Comparison of ENCODE assay signal across 35 cellular contexts in the genomic region with DNA sequence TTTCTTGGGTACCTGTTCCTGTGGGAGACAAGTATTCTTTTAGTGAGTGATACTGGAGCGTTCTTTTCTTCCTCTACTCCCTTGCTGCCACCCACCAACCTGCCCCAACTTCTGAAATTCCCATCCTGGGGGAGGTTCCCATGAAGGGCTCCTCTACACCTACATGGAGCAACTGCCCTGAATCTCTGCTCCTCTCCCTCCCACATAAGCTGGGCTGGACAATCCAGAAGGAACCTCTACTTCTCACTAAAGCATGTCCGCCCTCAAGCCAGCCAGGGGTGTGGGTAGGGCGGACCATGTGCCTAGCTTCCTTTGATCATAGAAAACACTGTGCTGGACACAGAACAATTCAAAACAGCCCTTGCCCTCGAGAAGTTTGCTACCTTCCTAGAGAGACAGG. TPM values are rescaled to one million over a fixed set of nuclear protein-coding genes. Genes with fewer than 3 reads are reported as not detected.
"Had no signal": no experiment of that assay in that cellular context is flagged by ENCODE, and none has a peak within 500 bp of the region (broad histone marks: within the 10 kb centered on the region; RNA-seq: fewer than 3 reads in every experiment).

No MANE protein-coding gene starts in this region.

- H3K36me3 Mint-ChIP-seq: activated CD8-positive, alpha-beta memory T cell treated with anti-CD3 and anti-CD28 coated beads, Interleukin-2, amount 10 ng/mL, durations not matched to agents 7 days and 5 days; activated naive CD4-positive, alpha-beta T cell treated with anti-CD3 and anti-CD28 coated beads, Interleukin-2, amount 50 U/mL, for 24 hours; activated naive CD8-positive, alpha-beta T cell; activated naive CD8-positive, alpha-beta T cell treated with anti-CD3 and anti-CD28 coated beads, Interleukin-2, amount 10 ng/mL, durations not matched to agents 7 days and 5 days; brain had no signal

- H3K27ac Mint-ChIP-seq: activated CD4-positive, alpha-beta memory T cell treated with anti-CD3 and anti-CD28 coated beads, Interleukin-2, amount 10 ng/mL, durations not matched to agents 7 days and 5 days; activated CD4-positive, alpha-beta T cell treated with anti-CD3 and anti-CD28 coated beads for 36 hours; activated CD4-positive, alpha-beta T cell treated with anti-CD3 and anti-CD28 coated beads, Interleukin-2, amount 10 ng/mL, durations not matched to agents 7 days and 5 days; activated CD8-positive, alpha-beta memory T cell treated with anti-CD3 and anti-CD28 coated beads, Interleukin-2, amount 10 ng/mL, durations not matched to agents 7 days and 5 days; activated CD8-positive, alpha-beta T cell treated with anti-CD3 and anti-CD28 coated beads, Interleukin-2, amount 10 ng/mL, durations not matched to agents 7 days and 5 days; activated naive CD4-positive, alpha-beta T cell treated with anti-CD3 and anti-CD28 coated beads, Interleukin-2, amount 50 U/mL, for 24 hours; activated naive CD8-positive, alpha-beta T cell; activated naive CD8-positive, alpha-beta T cell treated with anti-CD3 and anti-CD28 coated beads, Interleukin-2, amount 10 ng/mL, durations not matched to agents 7 days and 5 days; activated naive CD8-positive, alpha-beta T cell treated with anti-CD3 and anti-CD28 coated beads, Interleukin-2, amount 50 U/mL, for 24 hours; activated T-cell treated with anti-CD3 and anti-CD28 coated beads, Interleukin-2, amount 50 U/mL, for 24 hours; activated T-helper 2 cell treated with anti-CD3 and anti-CD28 coated beads, Interferon-gamma antibody, Interleukin-2, Interleukin-4, amounts not matched to agents 10 μg/mL and 5 μg/mL and 100 μg/mL, durations not matched to agents 14 hours and 24 hours and 36 hours; T-helper 1 cell treated with Interleukin-12 subunit alpha and Interleukin-12 subunit beta and Interleukin-4 antibody, amounts not matched to agents 30 μg/mL and 1 μg/mL, for 36 hours; T-helper 2 cell treated with Interferon-gamma antibody and Interleukin-4, amounts not matched to agents 5 μg/mL and 100 μg/mL, for 36 hours had no signal

- H3K36me3 ChIP-seq: ascending aorta, cardiac muscle cell had no signal

- H3K27me3 ChIP-seq: ascending aorta had no signal

- H3K4me1 ChIP-seq: ascending aorta had no signal

- ATAC-seq: activated CD4-positive, alpha-beta T cell treated with anti-CD3 and anti-CD28 coated beads for 36 hours; activated CD4-positive, CD25-positive, alpha-beta regulatory T cell treated with anti-CD3 and anti-CD28 coated beads, Interleukin-2, amount 50 U/mL, for 24 hours; activated CD8-positive, alpha-beta memory T cell treated with anti-CD3 and anti-CD28 coated beads, Interleukin-2, amount 10 ng/mL, durations not matched to agents 7 days and 5 days; activated CD8-positive, alpha-beta T cell treated with anti-CD3 and anti-CD28 coated beads, Interleukin-2, amount 10 ng/mL, durations not matched to agents 7 days and 5 days; activated naive CD8-positive, alpha-beta T cell treated with anti-CD3 and anti-CD28 coated beads, Interleukin-2, amount 50 U/mL, for 24 hours had no signal

- H3K4me3 ChIP-seq: ascending aorta, cardiac muscle cell had no signal

- H3K4me1 Mint-ChIP-seq: activated CD4-positive, alpha-beta T cell treated with anti-CD3 and anti-CD28 coated beads for 36 hours had no signal

- DNase-seq: activated CD4-positive, alpha-beta memory T cell treated with anti-CD3 and anti-CD28 coated beads, Interleukin-2, amount 10 ng/mL, durations not matched to agents 7 days and 5 days; activated CD4-positive, alpha-beta T cell treated with anti-CD3 and anti-CD28 coated beads for 1 hour; activated CD4-positive, alpha-beta T cell treated with anti-CD3 and anti-CD28 coated beads for 36 hours; activated CD4-positive, alpha-beta T cell treated with anti-CD3 and anti-CD28 coated beads for 48 hours; activated CD4-positive, alpha-beta T cell treated with anti-CD3 and anti-CD28 coated beads, Interleukin-2, amount 10 ng/mL, durations not matched to agents 7 days and 5 days; activated CD4-positive, alpha-beta T cell treated with anti-CD3 and anti-CD28 coated beads, Interleukin-2, amount 50 U/mL, for 48 hours; activated CD4-positive, CD25-positive, alpha-beta regulatory T cell; activated CD8-positive, alpha-beta memory T cell treated with anti-CD3 and anti-CD28 coated beads for 24 hours; activated CD8-positive, alpha-beta memory T cell treated with anti-CD3 and anti-CD28 coated beads, Interleukin-2, amount 10 ng/mL, durations not matched to agents 7 days and 5 days; activated CD8-positive, alpha-beta memory T cell treated with anti-CD3 and anti-CD28 coated beads, Interleukin-2, amount 50 U/mL, for 48 hours; activated CD8-positive, alpha-beta T cell treated with anti-CD3 and anti-CD28 coated beads, Interleukin-2, amount 10 ng/mL, durations not matched to agents 7 days and 5 days; activated effector memory CD4-positive, alpha-beta T cell treated with Interleukin-2 at 50 U/mL for 16 hours; activated gamma-delta T cell; activated naive CD4-positive, alpha-beta T cell treated with Interleukin-2 at 50 U/mL for 16 hours; activated naive CD8-positive, alpha-beta T cell treated with anti-CD3 and anti-CD28 coated beads, Interleukin-2, amount 10 ng/mL, durations not matched to agents 7 days and 5 days; activated naive CD8-positive, alpha-beta T cell treated with anti-CD3 and anti-CD28 coated beads, Interleukin-2, amount 50 U/mL, for 24 hours; activated T-cell treated with anti-CD3 and anti-CD28 coated beads, Interleukin-2, amount 50 U/mL, for 24 hours; activated T-cell treated with anti-CD3 and anti-CD28 coated beads, Interleukin-2, amount 50 U/mL, for 48 hours; amygdala; anterior cingulate cortex; central memory CD4-positive, alpha-beta T cell; T-helper 1 cell; T-helper 2 cell; T-helper 9 cell had no signal

- H3K9me3 Mint-ChIP-seq: activated CD4-positive, alpha-beta memory T cell treated with anti-CD3 and anti-CD28 coated beads, Interleukin-2, amount 10 ng/mL, durations not matched to agents 7 days and 5 days; activated CD4-positive, alpha-beta T cell treated with anti-CD3 and anti-CD28 coated beads, Interleukin-2, amount 10 ng/mL, durations not matched to agents 7 days and 5 days; activated naive CD4-positive, alpha-beta T cell treated with anti-CD3 and anti-CD28 coated beads, Interleukin-2, amount 50 U/mL, for 24 hours; activated naive CD8-positive, alpha-beta T cell treated with anti-CD3 and anti-CD28 coated beads, Interleukin-2, amount 10 ng/mL, durations not matched to agents 7 days and 5 days; activated naive CD8-positive, alpha-beta T cell treated with anti-CD3 and anti-CD28 coated beads, Interleukin-2, amount 50 U/mL, for 24 hours; activated T-cell treated with anti-CD3 and anti-CD28 coated beads, Interleukin-2, amount 50 U/mL, for 24 hours; activated T-helper 2 cell treated with anti-CD3 and anti-CD28 coated beads, Interferon-gamma antibody, Interleukin-2, Interleukin-4, amounts not matched to agents 10 μg/mL and 5 μg/mL and 100 μg/mL, durations not matched to agents 14 hours and 24 hours and 36 hours; T-helper 1 cell treated with Interleukin-12 subunit alpha and Interleukin-12 subunit beta and Interleukin-4 antibody, amounts not matched to agents 30 μg/mL and 1 μg/mL, for 36 hours; T-helper 2 cell treated with Interferon-gamma antibody and Interleukin-4, amounts not matched to agents 5 μg/mL and 100 μg/mL, for 36 hours had no signal

- H3K9me3 ChIP-seq: ascending aorta had no signal

- H3K27ac ChIP-seq: ascending aorta, cardiac muscle cell, VCaP had no signal

- H3K4me3 Mint-ChIP-seq: activated CD4-positive, alpha-beta memory T cell treated with anti-CD3 and anti-CD28 coated beads, Interleukin-2, amount 10 ng/mL, durations not matched to agents 7 days and 5 days; activated CD4-positive, alpha-beta T cell treated with anti-CD3 and anti-CD28 coated beads for 36 hours; activated CD4-positive, alpha-beta T cell treated with anti-CD3 and anti-CD28 coated beads, Interleukin-2, amount 10 ng/mL, durations not matched to agents 7 days and 5 days; activated CD8-positive, alpha-beta memory T cell treated with anti-CD3 and anti-CD28 coated beads, Interleukin-2, amount 10 ng/mL, durations not matched to agents 7 days and 5 days; activated CD8-positive, alpha-beta T cell treated with anti-CD3 and anti-CD28 coated beads, Interleukin-2, amount 10 ng/mL, durations not matched to agents 7 days and 5 days; activated naive CD4-positive, alpha-beta T cell treated with anti-CD3 and anti-CD28 coated beads, Interleukin-2, amount 50 U/mL, for 24 hours; activated naive CD8-positive, alpha-beta T cell; activated naive CD8-positive, alpha-beta T cell treated with anti-CD3 and anti-CD28 coated beads, Interleukin-2, amount 10 ng/mL, durations not matched to agents 7 days and 5 days; activated naive CD8-positive, alpha-beta T cell treated with anti-CD3 and anti-CD28 coated beads, Interleukin-2, amount 50 U/mL, for 24 hours; activated T-cell treated with anti-CD3 and anti-CD28 coated beads, Interleukin-2, amount 50 U/mL, for 24 hours; T-helper 1 cell treated with Interleukin-12 subunit alpha and Interleukin-12 subunit beta and Interleukin-4 antibody, amounts not matched to agents 30 μg/mL and 1 μg/mL, for 36 hours; T-helper 2 cell treated with Interferon-gamma antibody and Interleukin-4, amounts not matched to agents 5 μg/mL and 100 μg/mL, for 36 hours had no signal

RNA-seq across cellular contexts. Expression of a gene that starts 25.9 kb away (rescaled TPM):
- total RNA-seq: activated CD8-positive, alpha-beta memory T cell treated with anti-CD3 and anti-CD28 coated beads, Interleukin-2, amount 10 ng/mL, durations not matched to agents 7 days and 5 days; bronchial epithelial cell had no signal
